ENCODE assay signal across 1 cellular context in genomic region chr19:55418185-55418584, GRCh38.
TF ChIP-seq lines count a peak whose summit lies in the region.

No MANE protein-coding gene starts in this region.

TF ChIP-seq in HepG2, 621 proteins besides CTCF, POLR2A, EP300 and RAD21 (continued from another document):
- TF ChIP-seq ZNF574 (CRISPR knock-in tag; IDR thresholded peaks at IDR 0.05): no peak
- peak; percentile 73; the same call in 1 of the 2 replicates for TF ChIP-seq ZNF264 (CRISPR knock-in tag; IDR thresholded peaks at IDR 0.05)
- TF ChIP-seq ELF1 (CRISPR knock-in tag; IDR thresholded peaks at IDR 0.05): peak; percentile 32; the same call in 1 of the 2 replicates
- no peak for TF ChIP-seq PRDM10 (CRISPR knock-in tag; IDR thresholded peaks at IDR 0.05; ENCODE audit: low read depth)
- no peak for TF ChIP-seq ZNF770 (CRISPR knock-in tag; IDR thresholded peaks at IDR 0.05)
- no peak for TF ChIP-seq SPEN (CRISPR knock-in tag; IDR thresholded peaks at IDR 0.05; ENCODE audit: low read depth)
- TF ChIP-seq HNF4A (CRISPR knock-in tag; IDR thresholded peaks at IDR 0.05): peak; percentile 58
- peak; percentile 34; the same call in 1 of the 2 replicates for TF ChIP-seq GATAD1 (CRISPR knock-in tag; IDR thresholded peaks at IDR 0.05)
- TF ChIP-seq ONECUT2 (CRISPR knock-in tag; IDR thresholded peaks at IDR 0.05): peak; percentile 76
- peak; percentile 98 for TF ChIP-seq SMC3 (IDR thresholded peaks at IDR 0.05; ENCODE audit: low read length)
- TF ChIP-seq ZNF510 (CRISPR knock-in tag; IDR thresholded peaks at IDR 0.05; ENCODE audit: low read depth): no peak
- TF ChIP-seq ZNF331 (CRISPR knock-in tag; IDR thresholded peaks at IDR 0.05): 0 out of 2 replicates have a peak, but pooled peaks have one; percentile 18
- 0 out of 2 replicates have a peak, but pooled peaks have one; percentile 64 for TF ChIP-seq ZNF580 (CRISPR knock-in tag; IDR thresholded peaks at IDR 0.05; ENCODE audit: borderline replicate concordance, low read depth)
TF ChIP-seq in HepG2: peak in this region for 32.
